13 cellular contexts compared by ENCODE assay signal in genomic region chr19:14367016-14367415, GRCh38. TPM values are rescaled to one million over a fixed set of nuclear protein-coding genes. Genes with fewer than 3 reads are reported as not detected.
DNase-seq lines count a peak whose midpoint lies in the region; ATAC-seq, FAIRE-seq and TF ChIP-seq lines count a peak whose summit lies in the region.
"Had no signal": no experiment of that assay in that cellular context is flagged by ENCODE, and none has a peak within 500 bp of the region (broad histone marks: within the 10 kb centered on the region; RNA-seq: fewer than 3 reads in every experiment).

No MANE protein-coding gene starts in this region.

- H3K36me3 ChIP-seq in Loucy (ENCODE audit: insufficient read depth, low read length) (no peaks in the 10 kb centered on the region), GM12878 (ENCODE audit: control insufficient read depth in 2 of 2, insufficient read depth in 2 of 2, low read length in 1 of 2) (no peaks in the 10 kb centered on the region)
- H3K36me3 ChIP-seq: thyroid gland had no signal

- H3K27me3 ChIP-seq in Loucy (ENCODE audit: insufficient read depth, low read length, poor library complexity, severe bottlenecking): no peaks in the 10 kb centered on the region
- H3K27me3 ChIP-seq in GM12878 (replicated peaks in 1 of 2; ENCODE audit: control insufficient read depth in 2 of 2, insufficient read depth in 2 of 2, low read length in 1 of 2): no peaks in the 10 kb centered on the region
- H3K27me3 ChIP-seq: thyroid gland had no signal

- H3K27ac Mint-ChIP-seq in T-helper 2 cell treated with Interferon-gamma antibody and Interleukin-4, amounts not matched to agents 5 μg/mL and 100 μg/mL, for 36 hours: peak overlapping the region; percentile 95
- peak overlapping the region; percentile 83 for H3K27ac Mint-ChIP-seq in osteocyte (ENCODE audit: unreplicated experiment)

- H4K20me1 ChIP-seq in Loucy (ENCODE audit: insufficient read depth, low read length, poor library complexity, severe bottlenecking): no peaks in the 10 kb centered on the region
- H4K20me1 ChIP-seq in GM12878 (ENCODE audit: control insufficient read depth, insufficient read depth): no peaks in the 10 kb centered on the region

- no peak for DNase-seq in T-helper 2 cell treated with Interferon-gamma antibody and Interleukin-4, amounts not matched to agents 5 μg/mL and 100 μg/mL, for 36 hours (ENCODE audit: low spot score)
- DNase-seq in T-helper 2 cell (no peak), GM12878 (ENCODE audit: low read depth, low spot score) (no peak), osteocyte (ENCODE audit: extremely low spot score, unreplicated experiment) (no peak), NCI-H1436 treated with DMSO at 0.1 percent for 48 hours (lab: John Stamatoyannopoulos, UW) (no peak), mesenteric fat pad (ENCODE audit: low spot score) (no peak)
- DNase-seq: T1000 had no signal

- TF ChIP-seq EP300 in GM12878 (IDR thresholded peaks at IDR 0.05; ENCODE audit: borderline replicate concordance in 1 of 2, control insufficient read depth in 1 of 2, low read depth in 2 of 2, low read length in 2 of 2): no peak

- H3K4me2 ChIP-seq in Loucy (ENCODE audit: low read depth, low read length, poor library complexity, severe bottlenecking): no peak overlapping the region
- H3K4me2 ChIP-seq in GM12878 (ENCODE audit: control insufficient read depth, insufficient read depth): peak overlapping the region; percentile 36

- peak overlapping the region; percentile 5; the same call in 1 of the 2 replicates for H2AFZ ChIP-seq in Loucy (ENCODE audit: low read length)
- peak overlapping the region; percentile 46; the same call in 1 of the 2 replicates for H2AFZ ChIP-seq in GM12878 (ENCODE audit: control insufficient read depth, low read depth, low read length)

- TF ChIP-seq RAD21 in GM12878 (IDR thresholded peaks at IDR 0.05; ENCODE audit: insufficient read depth, low read depth, low read length): no peak

- 0 out of 2 replicates have a peak, but pooled peaks cover 3% of the 10 kb centered on the region for H3F3A ChIP-seq in Loucy (ENCODE audit: low read depth)

- peaks cover 6% of the 10 kb centered on the region for H3K36me3 Mint-ChIP-seq in T-helper 2 cell treated with Interferon-gamma antibody and Interleukin-4, amounts not matched to agents 5 μg/mL and 100 μg/mL, for 36 hours (ENCODE audit: low read depth)
- H3K36me3 Mint-ChIP-seq in osteocyte (ENCODE audit: unreplicated experiment): no peaks in the 10 kb centered on the region

- TF ChIP-seq CTCF in Loucy (conservative IDR thresholded peaks at IDR 0.05; ENCODE audit: low read length) (no peak), GM12878 (IDR thresholded peaks at IDR 0.05 in 2 of 3, conservative IDR thresholded peaks at IDR 0.05 in 1 of 3; ENCODE audit: control insufficient read depth in 2 of 3, extremely low read depth in 1 of 3, insufficient read depth in 1 of 3, low read depth in 3 of 3, low read length in 3 of 3) (no peak), osteocyte (IDR thresholded peaks at IDR 0.05) (no peak)

- H3K79me2 ChIP-seq in Loucy (ENCODE audit: insufficient read depth, low read length): no peaks in the 10 kb centered on the region
- no peaks in the 10 kb centered on the region for H3K79me2 ChIP-seq in GM12878 (ENCODE audit: control insufficient read depth, insufficient read depth, low read length)

- no peak overlapping the region for H3K4me3 ChIP-seq in Loucy (ENCODE audit: low read length, poor library complexity, severe bottlenecking)
- H3K4me3 ChIP-seq in GM12878: no peak overlapping the region
- H3K4me3 ChIP-seq: lung, thyroid gland had no signal

- intact Hi-C loops in GM12878 (cut with micrococcal nuclease; ENCODE audit: unreplicated experiment): no loop called here

- FAIRE-seq in GM12878 (lab: Jason Lieb, UNC): no peak
- FAIRE-seq: A204.1, D721Med had no signal

- ATAC-seq in GM12878 (no peak), GM18870 (IDR thresholded peaks at IDR 0.05; ENCODE audit: unreplicated experiment) (no peak)

- H3K4me3 Mint-ChIP-seq in T-helper 2 cell treated with Interferon-gamma antibody and Interleukin-4, amounts not matched to agents 5 μg/mL and 100 μg/mL, for 36 hours: peak overlapping the region; percentile 75
- H3K4me3 Mint-ChIP-seq in osteocyte (ENCODE audit: unreplicated experiment): no peak overlapping the region

- no peak for TF ChIP-seq POLR2A in GM12878 (IDR thresholded peaks at IDR 0.05; ENCODE audit: low read depth, low read length)

- POLR2A ChIA-PET in GM12878 (lab: Charles Lee): interaction anchor here (0.5 to 10.8 kb wide), 7 partner anchors 8 to 66 kb away, joined by 3 to 331 read pairs (median 5); partner anchors contain the start of gene ADGRE5

- H3K9me3 ChIP-seq in Loucy (ENCODE audit: insufficient read depth, low read depth, low read length) (no peaks in the 10 kb centered on the region), GM12878 (replicated peaks; ENCODE audit: control insufficient read depth, insufficient read depth, low read length) (no peaks in the 10 kb centered on the region)
- H3K9me3 ChIP-seq: thyroid gland had no signal

- RAD21 ChIA-PET in GM12878 (lab: Charles Lee; ENCODE audit: unreplicated experiment): interaction anchor here (1.0 to 12.1 kb wide), 5 partner anchors 15 to 230 kb away, joined by 3 to 270 read pairs (median 4); partner anchors contain the start of genes ADGRE5 and ASF1B

- SMC1A ChIA-PET in GM12878 (lab: Charles Lee; ENCODE audit: uncharacterized antibody, unreplicated experiment): interaction anchor here (0.7 to 17.2 kb wide), 8 partner anchors 8 to 60 kb away, joined by 3 to 297 read pairs (median 9); partner anchors contain the start of gene ADGRE5

- WGBS in GM12878 (ENCODE audit: insufficient coverage, insufficient replicate concordance, low lambda C conversion rate, missing lambda C conversion rate): 97% methylated on average over 10 of the region's 10 CpGs

- no peaks in the 10 kb centered on the region for H3K9me2 ChIP-seq in Loucy (replicated peaks; ENCODE audit: low read depth, low read length)

- in situ Hi-C loops in GM12878 (cut with MboI): no loop called here

- peaks cover 3% of the 10 kb centered on the region for H3K9me3 Mint-ChIP-seq in T-helper 2 cell treated with Interferon-gamma antibody and Interleukin-4, amounts not matched to agents 5 μg/mL and 100 μg/mL, for 36 hours
- H3K9me3 Mint-ChIP-seq in osteocyte (ENCODE audit: unreplicated experiment): no peaks in the 10 kb centered on the region

- CTCF ChIA-PET in GM12878 (lab: Yijun Ruan, JAX): interaction anchor here (1.0 to 6.1 kb wide), 5 partner anchors 12 to 39 kb away, joined by 5 to 70 read pairs (median 10); partner anchors contain the start of gene ADGRE5

- peaks cover 55% of the 10 kb centered on the region for H3K4me1 Mint-ChIP-seq in T-helper 2 cell treated with Interferon-gamma antibody and Interleukin-4, amounts not matched to agents 5 μg/mL and 100 μg/mL, for 36 hours (ENCODE audit: low read depth)
- H3K4me1 Mint-ChIP-seq in osteocyte (ENCODE audit: unreplicated experiment): peaks cover 34% of the 10 kb centered on the region

- H3K27me3 Mint-ChIP-seq in T-helper 2 cell treated with Interferon-gamma antibody and Interleukin-4, amounts not matched to agents 5 μg/mL and 100 μg/mL, for 36 hours (ENCODE audit: low read depth): no peaks in the 10 kb centered on the region
- no peaks in the 10 kb centered on the region for H3K27me3 Mint-ChIP-seq in osteocyte (ENCODE audit: unreplicated experiment)

- H3K4me1 ChIP-seq in Loucy (ENCODE audit: insufficient read depth, low read length, poor library complexity, severe bottlenecking) (peaks cover 16% of the 10 kb centered on the region), GM12878 (ENCODE audit: control insufficient read depth, insufficient read depth, low read length) (peaks cover 57% of the 10 kb centered on the region)

- peak overlapping the region; percentile 36 for H3K27ac ChIP-seq in GM12878 (ENCODE audit: control insufficient read depth, insufficient read depth)
- H3K27ac ChIP-seq: thyroid gland had no signal

- H3K9ac ChIP-seq in Loucy (ENCODE audit: low read depth, low read length, poor library complexity, severe bottlenecking) (no peak overlapping the region), GM12878 (ENCODE audit: control insufficient read depth, insufficient read depth, low read length) (no peak overlapping the region)

- no TSS peak for BruUV-seq in GM12878 (replicated peaks; lab: Mats Ljungman, UMichigan)

RNA-seq across cellular contexts. Expression of gene ADGRE5, which starts 14.2 kb away (rescaled TPM):
- total RNA-seq in GM12878 (2013; cell fraction: nucleolus; rRNA removed): 147 and 180 TPM in 2 replicates
- total RNA-seq in GM12878 (2014; rRNA removed) (75.3 and 81.7 TPM in 2 replicates), GM12878 (2014; rRNA removed; fragmentation: Illumina TruSeq; extraction: Trizol) (20.7 and 23.9 TPM in 2 replicates), GM12878 (2021) (103 and 111 TPM in 2 replicates), osteocyte (2.0 and 2.1 TPM in 2 replicates), mesenteric fat pad (127 TPM)
- polyA plus RNA-seq in GM12878 (2011; ENCODE audit: low read depth): 23.2 TPM
- polyA plus RNA-seq in GM12878 (2011; rRNA removed) (19.1 and 31.8 TPM in 2 replicates), GM12878 (2014; fragmentation: Illumina TruSeq; extraction: Trizol) (31.0 and 48.2 TPM in 2 replicates), GM12878 (2014; fragmentation: Nextera tagmentation; extraction: Ambion mirVana) (1 to 10 TPM; 4.0 to 4.5 TPM), GM12878 (2014; rRNA removed) (59.7 and 67.2 TPM in 2 replicates), GM12878 (2016; fragmentation: Nextera tagmentation; extraction: Ambion mirVana) (10 to 100 TPM; 66.3 to 71.8 TPM)
- polyA plus RNA-seq in GM12878 (2011; cell fraction: cytosol; rRNA removed): 42.8 and 43.6 TPM in 2 replicates
- polyA plus RNA-seq in GM12878 (2011; cell fraction: nucleus; rRNA removed): 211 and 230 TPM in 2 replicates
- 62.9 and 69.7 TPM in 2 replicates for polyA plus RNA-seq in GM12878 (2012)
- 58.1 and 96.5 TPM in 2 replicates for polyA minus RNA-seq in GM12878 (2011; rRNA and poly(A)+ RNA removed)
- 35.2 and 47.0 TPM in 2 replicates for polyA minus RNA-seq in GM12878 (2011; cell fraction: cytosol; rRNA and poly(A)+ RNA removed)
- polyA minus RNA-seq in GM12878 (2011; cell fraction: nucleus; rRNA and poly(A)+ RNA removed): 50.1 and 74.1 TPM in 2 replicates

RNA-seq across cellular contexts. Expression of gene DDX39A, which starts 52.1 kb away (rescaled TPM):
- 162 and 204 TPM in 2 replicates for total RNA-seq in GM12878 (2013; cell fraction: nucleolus; rRNA removed)
- 248 and 280 TPM in 2 replicates for total RNA-seq in GM12878 (2014; rRNA removed)
- total RNA-seq in GM12878 (2014; rRNA removed; fragmentation: Illumina TruSeq; extraction: Trizol): 109 and 116 TPM in 2 replicates
- 218 and 236 TPM in 2 replicates for total RNA-seq in GM12878 (2021)
- 90.3 TPM for polyA plus RNA-seq in GM12878 (2011; ENCODE audit: low read depth)
- 56.8 and 134 TPM in 2 replicates for polyA plus RNA-seq in GM12878 (2011; rRNA removed)
- polyA plus RNA-seq in GM12878 (2011; cell fraction: cytosol; rRNA removed): 158 and 220 TPM in 2 replicates
- 1,234 and 1,343 TPM in 2 replicates for polyA plus RNA-seq in GM12878 (2011; cell fraction: nucleus; rRNA removed)
- polyA plus RNA-seq in GM12878 (2012): 147 and 173 TPM in 2 replicates
- polyA plus RNA-seq in GM12878 (2014; fragmentation: Illumina TruSeq; extraction: Trizol): 40.7 and 113 TPM in 2 replicates
- 100 to 1,000 TPM; 168 to 212 TPM for polyA plus RNA-seq in GM12878 (2014; fragmentation: Nextera tagmentation; extraction: Ambion mirVana)
- 249 and 298 TPM in 2 replicates for polyA plus RNA-seq in GM12878 (2014; rRNA removed)
- polyA plus RNA-seq in GM12878 (2016; fragmentation: Nextera tagmentation; extraction: Ambion mirVana): 100 to 1,000 TPM; 356 to 378 TPM
- polyA minus RNA-seq in GM12878 (2011; rRNA and poly(A)+ RNA removed): 84.7 and 109 TPM in 2 replicates
- polyA minus RNA-seq in GM12878 (2011; cell fraction: cytosol; rRNA and poly(A)+ RNA removed): 46.0 and 52.9 TPM in 2 replicates
- polyA minus RNA-seq in GM12878 (2011; cell fraction: nucleus; rRNA and poly(A)+ RNA removed): 125 and 175 TPM in 2 replicates
- total RNA-seq in osteocyte: 66.0 and 71.0 TPM in 2 replicates
- total RNA-seq in mesenteric fat pad: 53.0 TPM
